In genomic region chr12:42705863-42706262, GRCh38 we compare ENCODE assay signal across 10 cellular contexts.
DNase-seq lines count a peak whose midpoint lies in the region; ATAC-seq, FAIRE-seq and TF ChIP-seq lines count a peak whose summit lies in the region.
"Had no signal": no experiment of that assay in that cellular context is flagged by ENCODE, and none has a peak within 500 bp of the region (broad histone marks: within the 10 kb centered on the region; RNA-seq: fewer than 3 reads in every experiment).

No MANE protein-coding gene starts in this region.

- WGBS in stomach, 5 donors: 29 to 57% (median 45%) methylated on average over 4 of the region's 4 CpGs

- peak overlapping the region; percentile 67 for H3K27ac Mint-ChIP-seq in chondrocyte (ENCODE audit: unreplicated experiment)
- H3K27ac Mint-ChIP-seq: activated naive CD8-positive, alpha-beta T cell; immature natural killer cell had no signal

- TF ChIP-seq CTCF in chondrocyte (IDR thresholded peaks at IDR 0.05) (peak; percentile 7), stomach (IDR thresholded peaks at IDR 0.05) (no peak)

- DNase-seq in HTR-8/SVneo (ENCODE audit: insufficient read length, low spot score): peak; percentile 46
- no peak for DNase-seq in chondrocyte (ENCODE audit: low spot score)
- DNase-seq in islet precursor cell: peak; percentile 87
- peak; percentile 34 for DNase-seq in stomach
- DNase-seq in SHP77 treated with DMSO at 0.1 percent for 48 hours (lab: John Stamatoyannopoulos, UW): no peak
- DNase-seq in effector memory CD4-positive, alpha-beta T cell: no peak
- no peak for DNase-seq in activated CD4-positive, CD25-positive, alpha-beta regulatory T cell (lab: John Stamatoyannopoulos, UW)
- DNase-seq: immature natural killer cell had no signal

- H3K27me3 ChIP-seq in stomach: no peaks in the 10 kb centered on the region
- H3K27me3 ChIP-seq in effector memory CD4-positive, alpha-beta T cell (replicated peaks; ENCODE audit: control insufficient read depth, insufficient read depth, low read length, poor library complexity, severe bottlenecking): no peaks in the 10 kb centered on the region

- H3K27ac ChIP-seq in stomach: peak overlapping the region in 3 of 5 donors; percentile 6 to 20 (median 18)
- H3K27ac ChIP-seq in effector memory CD4-positive, alpha-beta T cell (ENCODE audit: insufficient read depth, low read length, poor library complexity, severe bottlenecking): no peak overlapping the region

- no peaks in the 10 kb centered on the region for H3K9me3 ChIP-seq in stomach
- no peaks in the 10 kb centered on the region for H3K9me3 ChIP-seq in effector memory CD4-positive, alpha-beta T cell (ENCODE audit: control insufficient read depth, low read length)

- TF ChIP-seq EP300 in stomach (IDR thresholded peaks at IDR 0.05): no peak

- H3K36me3 Mint-ChIP-seq in chondrocyte (ENCODE audit: low read depth): peaks cover 3% of the 10 kb centered on the region
- H3K36me3 Mint-ChIP-seq: activated naive CD8-positive, alpha-beta T cell; immature natural killer cell had no signal

- H3K4me1 ChIP-seq in stomach: no peaks in the 10 kb centered on the region
- H3K4me1 ChIP-seq in effector memory CD4-positive, alpha-beta T cell (ENCODE audit: control insufficient read depth, insufficient read depth, low read length, poor library complexity, severe bottlenecking): no peaks in the 10 kb centered on the region

- ATAC-seq in HG03159 (IDR thresholded peaks at IDR 0.05; ENCODE audit: unreplicated experiment): no peak

- TF ChIP-seq POLR2A in stomach (IDR thresholded peaks at IDR 0.05): no peak

- no peak overlapping the region for H3K4me3 Mint-ChIP-seq in chondrocyte (ENCODE audit: unreplicated experiment)
- H3K4me3 Mint-ChIP-seq: activated naive CD8-positive, alpha-beta T cell; immature natural killer cell had no signal

- intact Hi-C loops in stomach (cut with DNase I; ENCODE audit: low total_unique reads): no loop called here

- H3K9me3 Mint-ChIP-seq in chondrocyte (ENCODE audit: low read depth): peaks cover 9% of the 10 kb centered on the region

- no peak overlapping the region for H3K4me3 ChIP-seq in stomach
- H3K4me3 ChIP-seq in effector memory CD4-positive, alpha-beta T cell (ENCODE audit: insufficient read depth, low read depth, low read length, poor library complexity, severe bottlenecking): no peak overlapping the region

- H3K27me3 Mint-ChIP-seq in chondrocyte (ENCODE audit: low read depth): no peaks in the 10 kb centered on the region
- H3K27me3 Mint-ChIP-seq: activated naive CD8-positive, alpha-beta T cell had no signal

- H3K36me3 ChIP-seq in stomach: no peaks in the 10 kb centered on the region
- H3K36me3 ChIP-seq in effector memory CD4-positive, alpha-beta T cell (ENCODE audit: control insufficient read depth, insufficient read depth, low read length): no peaks in the 10 kb centered on the region

- FAIRE-seq in HTR-8/SVneo (lab: Jason Lieb, UNC): no peak

- H3K4me1 Mint-ChIP-seq in chondrocyte (ENCODE audit: low read depth): peaks cover 34% of the 10 kb centered on the region
- H3K4me1 Mint-ChIP-seq: immature natural killer cell had no signal

Comparison
In these comparisons a context has a peak if more than half of its experiments do, and no peak if none do; other contexts are left out.
1. DNase-seq: peak in HTR-8/SVneo (single experiment), islet precursor cell (single experiment) and stomach (single experiment); none in chondrocyte (single experiment), SHP77 treated with DMSO at 0.1 percent for 48 hours (single experiment), effector memory CD4-positive, alpha-beta T cell (0 of 3) and activated CD4-positive, CD25-positive, alpha-beta regulatory T cell (0 of 4).